In the genomic region with DNA sequence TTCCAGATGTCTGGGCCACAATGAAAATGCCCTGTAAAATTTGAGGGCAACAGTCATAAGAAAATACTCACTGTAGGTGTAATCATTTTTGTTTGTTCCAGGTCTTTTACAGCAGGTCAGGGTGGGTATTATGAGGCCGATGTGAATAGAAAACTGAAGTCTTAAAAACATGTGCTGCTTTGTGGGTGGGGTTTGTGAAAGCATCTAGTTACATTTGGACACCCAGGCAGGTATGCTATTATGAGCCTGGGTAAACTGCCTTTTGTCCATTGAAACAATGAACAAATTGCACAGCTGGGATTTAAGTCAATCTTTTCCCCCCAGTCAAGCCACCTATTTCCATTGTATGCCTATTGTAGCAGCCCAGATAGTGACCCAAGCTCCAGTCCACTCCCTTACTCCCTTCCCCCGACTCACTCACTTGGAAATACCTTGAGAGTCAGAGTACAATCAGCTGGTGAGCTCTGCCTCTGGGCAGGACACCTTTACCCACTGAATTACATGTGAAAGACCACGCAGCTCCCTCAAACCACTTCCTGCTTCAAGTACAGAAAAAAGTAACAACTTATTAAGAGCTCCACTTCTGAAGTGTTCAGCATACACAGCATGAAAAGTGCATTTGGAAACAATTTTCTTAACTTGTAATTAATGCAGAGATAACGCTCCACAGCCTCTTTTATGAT, we compare ENCODE assay signal across 9 cellular contexts. TPM values are rescaled to one million over a fixed set of nuclear protein-coding genes. Genes with fewer than 3 reads are reported as not detected.
A peak's percentile ranks its signal among the peaks of the same experiment; 100 is the strongest.
DNase-seq lines count a peak whose midpoint lies in the region; ATAC-seq and TF ChIP-seq lines count a peak whose summit lies in the region.
"Had no signal": no experiment of that assay in that cellular context is flagged by ENCODE, and none has a peak within 500 bp of the region (broad histone marks: within the 10 kb centered on the region; RNA-seq: fewer than 3 reads in every experiment).

No MANE protein-coding gene starts in this region.

- 30% methylated on average over 4 of the region's 4 CpGs for WGBS in esophagus muscularis mucosa

- DNase-seq in activated CD4-positive, CD25-positive, alpha-beta regulatory T cell (lab: John Stamatoyannopoulos, UW): no peak
- DNase-seq in esophagus muscularis mucosa (ENCODE audit: extremely low spot score): no peak
- peak; percentile 54 for DNase-seq in stimulated activated CD8-positive, alpha-beta memory T cell treated with anti-CD3 and anti-CD28 coated beads, Interleukin-4, amount 100 ng/mL, for 48 hours
- no peak for DNase-seq in NCI-H82 (lab: John Stamatoyannopoulos, UW)
- DNase-seq in epidermal melanocyte (ENCODE audit: insufficient read length, low spot score): no peak

- no peaks in the 10 kb centered on the region for H3K36me3 ChIP-seq in KMS-11 (ENCODE audit: insufficient read depth)
- H3K36me3 ChIP-seq in esophagus muscularis mucosa: no peaks in the 10 kb centered on the region

- no peaks in the 10 kb centered on the region for H3K9me3 ChIP-seq in esophagus muscularis mucosa

- H3K79me2 ChIP-seq in KMS-11 (ENCODE audit: insufficient read depth, low read depth): no peaks in the 10 kb centered on the region

- H3K9ac ChIP-seq in KMS-11: peak overlapping the region; percentile 57

- H4K20me1 ChIP-seq in KMS-11 (ENCODE audit: insufficient read depth): no peaks in the 10 kb centered on the region

- H3K4me1 ChIP-seq in KMS-11 (ENCODE audit: low read depth, poor library complexity, severe bottlenecking) (peaks cover 61% of the 10 kb centered on the region), esophagus muscularis mucosa (peaks cover 7 to 29% (median 26%) of the 10 kb centered on the region in 4 donors)

- TF ChIP-seq EP300 in esophagus muscularis mucosa (IDR thresholded peaks at IDR 0.05): no peak

- ATAC-seq in activated CD4-positive, CD25-positive, alpha-beta regulatory T cell treated with anti-CD3 and anti-CD28 coated beads, Interleukin-2, amount 50 U/mL, for 24 hours: peak; percentile 50 to 59
- peak; percentile 71 for ATAC-seq in GM21576 (IDR thresholded peaks at IDR 0.05; ENCODE audit: unreplicated experiment)

- no peak for TF ChIP-seq POLR2A in esophagus muscularis mucosa (IDR thresholded peaks at IDR 0.05; ENCODE audit: low read depth)

- H2AFZ ChIP-seq in KMS-11 (ENCODE audit: low read depth): peak overlapping the region; percentile 72

- intact Hi-C loops in esophagus muscularis mucosa (cut with DNase I): no loop called here

- TF ChIP-seq CTCF in KMS-11 (conservative IDR thresholded peaks at IDR 0.05; ENCODE audit: low read depth, low read length): no peak
- TF ChIP-seq CTCF in esophagus muscularis mucosa (IDR thresholded peaks at IDR 0.05): no peak

- no peak overlapping the region for H3K4me3 ChIP-seq in KMS-11 (IDR thresholded peaks at IDR 0.05; ENCODE audit: insufficient read depth, low read depth, low read length)
- peak overlapping the region; percentile 38 to 47 (median 41) for H3K4me3 ChIP-seq in esophagus muscularis mucosa

- peak overlapping the region; percentile 75 for H3K27ac ChIP-seq in KMS-11
- peak overlapping the region in 3 of 4 donors; percentile 8 to 52 (median 42) for H3K27ac ChIP-seq in esophagus muscularis mucosa (replicated peaks in 1 of 4)

- H3K27me3 ChIP-seq in KMS-11 (ENCODE audit: insufficient read depth, low read depth): no peaks in the 10 kb centered on the region
- no peaks in the 10 kb centered on the region for H3K27me3 ChIP-seq in esophagus muscularis mucosa

- peak overlapping the region; percentile 83 for H3K4me2 ChIP-seq in KMS-11

RNA-seq across cellular contexts. Expression of gene IGF1, which starts 1.8 kb away (rescaled TPM):
- total RNA-seq in esophagus muscularis mucosa: 10 to 100 TPM; 15.4 to 79.4 (median 45.3) TPM
- total RNA-seq: CD4-positive, alpha-beta T cell had no signal
